ENCODE assay signal across 19 cellular contexts in the genomic region with DNA sequence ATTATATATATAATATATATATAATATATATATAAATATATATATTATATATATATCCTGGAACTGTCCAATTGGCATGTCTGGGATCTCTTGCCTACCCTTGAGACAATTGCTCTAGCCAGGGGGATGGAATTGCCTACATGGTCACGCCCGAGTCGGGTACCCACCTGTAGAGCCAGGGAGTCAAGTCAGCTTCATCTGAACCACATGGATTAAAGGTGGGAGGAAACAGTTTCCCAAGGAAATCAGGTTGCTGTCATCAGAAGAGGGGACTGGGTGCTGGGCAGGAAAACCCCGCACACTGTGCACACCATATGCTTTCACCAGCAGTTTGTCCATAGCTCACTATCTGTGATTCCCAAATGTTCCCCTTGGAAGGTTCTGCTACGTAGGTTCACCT.
"Had no signal": no experiment of that assay in that cellular context is flagged by ENCODE, and none has a peak within 500 bp of the region (broad histone marks: within the 10 kb centered on the region; RNA-seq: fewer than 3 reads in every experiment).

No MANE protein-coding gene starts in this region.

- H3K27me3 Mint-ChIP-seq: activated B cell treated with CpG ODN at 0.5 μM for 24 hours; activated CD4-positive, alpha-beta T cell treated with anti-CD3 and anti-CD28 coated beads, Interleukin-2, amount 10 ng/mL, durations not matched to agents 24 days and 14 days had no signal

- ATAC-seq: heart right ventricle, left lung had no signal

- H3K4me3 Mint-ChIP-seq: activated B cell treated with CpG ODN at 0.5 μM for 24 hours; activated CD4-positive, alpha-beta T cell treated with anti-CD3 and anti-CD28 coated beads, Interleukin-2, amount 10 ng/mL, durations not matched to agents 24 days and 14 days; activated naive CD8-positive, alpha-beta T cell; mesothelial cell of epicardium; nephron had no signal

- H3K9me3 ChIP-seq: transverse colon, uterus had no signal

- H3K36me3 ChIP-seq: esophagus muscularis mucosa, heart right ventricle, left lung, transverse colon, uterus had no signal

- H3K4me1 ChIP-seq: esophagus muscularis mucosa, left lung, uterus had no signal

- H3K27me3 ChIP-seq: esophagus muscularis mucosa, heart right ventricle, left lung, transverse colon, uterus had no signal

- H3K4me3 ChIP-seq: esophagus muscularis mucosa, heart right ventricle, left lung, transverse colon, uterus had no signal

- H3K27ac Mint-ChIP-seq: activated B cell treated with CpG ODN at 0.5 μM for 24 hours; activated CD4-positive, alpha-beta T cell treated with anti-CD3 and anti-CD28 coated beads, Interleukin-2, amount 10 ng/mL, durations not matched to agents 24 days and 14 days; activated naive CD8-positive, alpha-beta T cell; mesothelial cell of epicardium; nephron had no signal

- DNase-seq: activated B cell treated with CpG ODN at 0.5 μM for 24 hours; activated CD4-positive, alpha-beta T cell treated with anti-CD3 and anti-CD28 coated beads, Interleukin-2, amount 10 ng/mL, durations not matched to agents 24 days and 14 days; activated CD8-positive, alpha-beta memory T cell treated with anti-CD3 and anti-CD28 coated beads for 24 hours; activated CD8-positive, alpha-beta memory T cell treated with anti-CD3 and anti-CD28 coated beads, Interleukin-2, amount 50 U/mL, for 48 hours; activated gamma-delta T cell; amygdala; dermis blood vessel endothelial cell; effector memory CD4-positive, alpha-beta T cell; heart right ventricle; left lung; stimulated activated CD4-positive, alpha-beta T cell treated with anti-CD3 and anti-CD28 coated beads, Interleukin-2, amount 100 ng/mL, for 24 hours; stimulated activated naive CD4-positive, alpha-beta T cell treated with Interleukin-2 at 50 U/mL for 16 hours; T-helper 9 cell; transverse colon; uterus had no signal

- H3K4me1 Mint-ChIP-seq: activated B cell treated with CpG ODN at 0.5 μM for 24 hours; activated CD4-positive, alpha-beta T cell treated with anti-CD3 and anti-CD28 coated beads, Interleukin-2, amount 10 ng/mL, durations not matched to agents 24 days and 14 days; mesothelial cell of epicardium; nephron had no signal

- H3K27ac ChIP-seq: esophagus muscularis mucosa, heart right ventricle, left lung, transverse colon, uterus had no signal

- H3K9me3 Mint-ChIP-seq: activated B cell treated with CpG ODN at 0.5 μM for 24 hours; activated CD4-positive, alpha-beta T cell treated with anti-CD3 and anti-CD28 coated beads, Interleukin-2, amount 10 ng/mL, durations not matched to agents 24 days and 14 days had no signal
